In genomic region chr4:24956091-24956490, GRCh38 we compare ENCODE assay signal across 31 cellular contexts. TPM values are rescaled to one million over a fixed set of nuclear protein-coding genes. Genes with fewer than 3 reads are reported as not detected.
"Had no signal": no experiment of that assay in that cellular context is flagged by ENCODE, and none has a peak within 500 bp of the region (broad histone marks: within the 10 kb centered on the region; RNA-seq: fewer than 3 reads in every experiment).

No MANE protein-coding gene starts in this region.

- H3K27me3 ChIP-seq: ascending aorta, breast epithelium, cardiac muscle cell, colonic mucosa, dorsolateral prefrontal cortex, esophagus muscularis mucosa, gastrocnemius medialis, heart right ventricle had no signal

- H3K9me3 ChIP-seq: colonic mucosa, gastrocnemius medialis had no signal

- H3K36me3 ChIP-seq: ascending aorta, breast epithelium, cardiac muscle cell, colonic mucosa, esophagus muscularis mucosa, gastrocnemius medialis, heart right ventricle had no signal

- H3K4me1 Mint-ChIP-seq: activated B cell treated with CpG ODN at 0.5 μM for 24 hours; activated naive CD4-positive, alpha-beta T cell treated with anti-CD3 and anti-CD28 coated beads, Interleukin-2, amount 10 ng/mL, durations not matched to agents 7 days and 5 days; activated naive CD8-positive, alpha-beta T cell treated with anti-CD3 and anti-CD28 coated beads, Interleukin-2, amount 10 ng/mL, durations not matched to agents 7 days and 5 days; brain had no signal

- H3K4me1 ChIP-seq: ascending aorta, breast epithelium, colonic mucosa, esophagus muscularis mucosa, foreskin keratinocyte, gastrocnemius medialis, heart right ventricle had no signal

- H3K27ac Mint-ChIP-seq: activated B cell treated with CpG ODN at 0.5 μM for 24 hours; activated CD4-positive, alpha-beta memory T cell treated with anti-CD3 and anti-CD28 coated beads for 36 hours; activated naive CD4-positive, alpha-beta T cell treated with anti-CD3 and anti-CD28 coated beads, Interleukin-2, amount 10 ng/mL, durations not matched to agents 7 days and 5 days; activated naive CD4-positive, alpha-beta T cell treated with anti-CD3 and anti-CD28 coated beads, Interleukin-2, amount 50 U/mL, for 72 hours; activated naive CD8-positive, alpha-beta T cell treated with anti-CD3 and anti-CD28 coated beads, Interleukin-2, amount 10 ng/mL, durations not matched to agents 7 days and 5 days; activated T-cell treated with anti-CD3 and anti-CD28 coated beads, Interleukin-2, amount 50 U/mL, for 24 hours; activated T-cell treated with anti-CD3 and anti-CD28 coated beads, Interleukin-2, amount 50 U/mL, for 72 hours; brain; dendritic cell treated with granulocyte-macrophage colony-stimulating factor and Interleukin-4, amounts not matched to agents 40 ng/mL and 50 ng/mL, for 4 days; effector memory CD8-positive, alpha-beta T cell had no signal

- H3K4me3 Mint-ChIP-seq: activated B cell treated with CpG ODN at 0.5 μM for 24 hours; activated CD4-positive, alpha-beta memory T cell treated with anti-CD3 and anti-CD28 coated beads for 36 hours; activated naive CD4-positive, alpha-beta T cell treated with anti-CD3 and anti-CD28 coated beads, Interleukin-2, amount 10 ng/mL, durations not matched to agents 7 days and 5 days; activated naive CD8-positive, alpha-beta T cell treated with anti-CD3 and anti-CD28 coated beads, Interleukin-2, amount 10 ng/mL, durations not matched to agents 7 days and 5 days; activated T-cell treated with anti-CD3 and anti-CD28 coated beads, Interleukin-2, amount 50 U/mL, for 24 hours; activated T-cell treated with anti-CD3 and anti-CD28 coated beads, Interleukin-2, amount 50 U/mL, for 72 hours; brain; dendritic cell treated with granulocyte-macrophage colony-stimulating factor and Interleukin-4, amounts not matched to agents 40 ng/mL and 50 ng/mL, for 4 days; effector memory CD8-positive, alpha-beta T cell had no signal

- H3K27ac ChIP-seq: ascending aorta, breast epithelium, cardiac muscle cell, colonic mucosa, dorsolateral prefrontal cortex, esophagus muscularis mucosa, foreskin keratinocyte, gastrocnemius medialis, heart right ventricle, VCaP had no signal

- H3K27me3 Mint-ChIP-seq: activated naive CD4-positive, alpha-beta T cell treated with anti-CD3 and anti-CD28 coated beads, Interleukin-2, amount 10 ng/mL, durations not matched to agents 7 days and 5 days; dendritic cell treated with granulocyte-macrophage colony-stimulating factor and Interleukin-4, amounts not matched to agents 40 ng/mL and 50 ng/mL, for 4 days had no signal

- H3K36me3 Mint-ChIP-seq: activated CD4-positive, alpha-beta memory T cell treated with anti-CD3 and anti-CD28 coated beads for 36 hours; activated naive CD4-positive, alpha-beta T cell treated with anti-CD3 and anti-CD28 coated beads, Interleukin-2, amount 10 ng/mL, durations not matched to agents 7 days and 5 days; activated naive CD8-positive, alpha-beta T cell treated with anti-CD3 and anti-CD28 coated beads, Interleukin-2, amount 10 ng/mL, durations not matched to agents 7 days and 5 days; brain had no signal

- H3K4me3 ChIP-seq: ascending aorta, breast epithelium, cardiac muscle cell, colonic mucosa, dorsolateral prefrontal cortex, esophagus muscularis mucosa, gastrocnemius medialis, heart right ventricle had no signal

- DNase-seq: activated B cell treated with CpG ODN at 0.5 μM for 24 hours; activated CD4-positive, alpha-beta memory T cell treated with anti-CD3 and anti-CD28 coated beads for 36 hours; activated CD4-positive, alpha-beta T cell treated with anti-CD3 and anti-CD28 coated beads for 48 hours; activated CD4-positive, alpha-beta T cell treated with anti-CD3 and anti-CD28 coated beads, Interleukin-2, amount 50 U/mL, for 1 hour; activated CD8-positive, alpha-beta memory T cell treated with anti-CD3 and anti-CD28 coated beads, Interleukin-2, amount 50 U/mL, for 48 hours; activated gamma-delta T cell; activated naive CD4-positive, alpha-beta T cell; activated naive CD4-positive, alpha-beta T cell treated with anti-CD3 and anti-CD28 coated beads, Interleukin-2, amount 10 ng/mL, durations not matched to agents 7 days and 5 days; activated naive CD8-positive, alpha-beta T cell treated with anti-CD3 and anti-CD28 coated beads, Interleukin-2, amount 10 ng/mL, durations not matched to agents 7 days and 5 days; activated T-cell treated with anti-CD3 and anti-CD28 coated beads for 4 hours; activated T-cell treated with anti-CD3 and anti-CD28 coated beads, Interleukin-2, amount 50 U/mL, for 24 hours; activated T-cell treated with anti-CD3 and anti-CD28 coated beads, Interleukin-2, amount 50 U/mL, for 72 hours; central memory CD4-positive, alpha-beta T cell; cerebellar nuclear complex; colonic mucosa; dorsolateral prefrontal cortex; effector memory CD8-positive, alpha-beta T cell; erythroblast; foreskin keratinocyte; gastrocnemius medialis; heart right ventricle; T-helper 2 cell had no signal

RNA-seq across cellular contexts. Expression of gene CCDC149, which starts 43.2 kb away (rescaled TPM):
- total RNA-seq: activated B cell treated with CpG ODN at 0.5 μM for 24 hours; activated CD4-positive, alpha-beta memory T cell treated with anti-CD3 and anti-CD28 coated beads for 36 hours; activated naive CD8-positive, alpha-beta T cell treated with anti-CD3 and anti-CD28 coated beads, Interleukin-2, amount 10 ng/mL, durations not matched to agents 7 days and 5 days; T-helper 1 cell treated with Interleukin-12 subunit alpha and Interleukin-12 subunit beta and Interleukin-4 antibody, amounts not matched to agents 30 ng/mL and 1 ng/mL, for 36 hours had no signal
